ENCODE assay signal across 1 cellular context in genomic region chr13:29021717-29022116, GRCh38.
TF ChIP-seq lines count a peak whose summit lies in the region.

No MANE protein-coding gene starts in this region.

TF ChIP-seq in HepG2, 621 proteins besides CTCF, POLR2A, EP300 and RAD21 (continued from another document):
- TF ChIP-seq PBX3 (CRISPR knock-in tag; IDR thresholded peaks at IDR 0.05; ENCODE audit: borderline replicate concordance) (no peak), UBTF (CRISPR knock-in tag; IDR thresholded peaks at IDR 0.05) (no peak), KMT2B (CRISPR knock-in tag; IDR thresholded peaks at IDR 0.05) (no peak), ZBTB39 (CRISPR knock-in tag; IDR thresholded peaks at IDR 0.05) (no peak), FUBP1 (CRISPR knock-in tag; IDR thresholded peaks at IDR 0.05; ENCODE audit: borderline replicate concordance) (no peak), ZNF724P (CRISPR knock-in tag; IDR thresholded peaks at IDR 0.05; ENCODE audit: borderline replicate concordance) (no peak), CSRNP2 (CRISPR knock-in tag; conservative IDR thresholded peaks at IDR 0.05; ENCODE audit: low read depth) (no peak), MBNL3 (CRISPR knock-in tag; conservative IDR thresholded peaks at IDR 0.05) (no peak), DNMT1 (CRISPR knock-in tag; IDR thresholded peaks at IDR 0.05) (no peak), ZBTB2 (CRISPR knock-in tag; IDR thresholded peaks at IDR 0.05; ENCODE audit: low read depth) (no peak), ZNF570 (CRISPR knock-in tag; IDR thresholded peaks at IDR 0.05; ENCODE audit: borderline replicate concordance) (no peak), TBP (CRISPR knock-in tag; IDR thresholded peaks at IDR 0.05) (no peak), ZKSCAN5 (CRISPR knock-in tag; IDR thresholded peaks at IDR 0.05) (no peak), RFXANK (CRISPR knock-in tag; IDR thresholded peaks at IDR 0.05) (no peak), TOE1 (CRISPR knock-in tag; IDR thresholded peaks at IDR 0.05) (no peak)
